Comparison of ENCODE assay signal across 9 cellular contexts in the genomic region with DNA sequence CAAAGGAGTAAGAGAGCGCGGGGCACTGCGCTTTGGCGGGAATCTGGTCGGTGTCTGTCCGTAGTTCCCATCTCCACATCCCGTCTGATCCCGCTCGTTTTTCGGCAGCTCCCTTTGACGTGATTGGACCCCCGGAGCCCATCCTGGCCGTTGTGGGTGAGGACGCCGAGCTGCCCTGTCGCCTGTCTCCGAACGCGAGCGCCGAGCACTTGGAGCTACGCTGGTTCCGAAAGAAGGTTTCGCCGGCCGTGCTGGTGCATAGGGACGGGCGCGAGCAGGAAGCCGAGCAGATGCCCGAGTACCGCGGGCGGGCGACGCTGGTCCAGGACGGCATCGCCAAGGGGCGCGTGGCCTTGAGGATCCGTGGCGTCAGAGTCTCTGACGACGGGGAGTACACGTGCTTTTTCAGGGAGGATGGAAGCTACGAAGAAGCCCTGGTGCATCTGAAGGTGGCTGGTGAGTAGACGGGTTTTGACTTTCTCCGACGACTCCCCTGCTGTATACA. TPM values are rescaled to one million over a fixed set of nuclear protein-coding genes. Genes with fewer than 3 reads are reported as not detected.
A peak's percentile ranks its signal among the peaks of the same experiment; 100 is the strongest.
DNase-seq lines count a peak whose midpoint lies in the region; ATAC-seq, FAIRE-seq and TF ChIP-seq lines count a peak whose summit lies in the region.
"Had no signal": no experiment of that assay in that cellular context is flagged by ENCODE, and none has a peak within 500 bp of the region (broad histone marks: within the 10 kb centered on the region; RNA-seq: fewer than 3 reads in every experiment).

No MANE protein-coding gene starts in this region.

- H3K9me3 Mint-ChIP-seq in CD4-positive, alpha-beta memory T cell: no peaks in the 10 kb centered on the region
- no peaks in the 10 kb centered on the region for H3K9me3 Mint-ChIP-seq in activated naive CD8-positive, alpha-beta T cell (ENCODE audit: low read depth)

- H3K4me3 Mint-ChIP-seq in CD4-positive, alpha-beta memory T cell: peak overlapping the region; percentile 76 to 88 (median 81)
- peak overlapping the region; percentile 75 for H3K4me3 Mint-ChIP-seq in activated naive CD8-positive, alpha-beta T cell

- peak; percentile 29 to 56 (median 34) for DNase-seq in CD4-positive, alpha-beta memory T cell
- peak; percentile 82 for DNase-seq in NCI-H748 (lab: John Stamatoyannopoulos, UW; ENCODE audit: unreplicated experiment)
- peak; percentile 39 for DNase-seq in small intestine
- DNase-seq in D721Med (ENCODE audit: insufficient read length, low spot score): no peak
- no peak for DNase-seq in NCI-H774 (lab: John Stamatoyannopoulos, UW)

- POLR2A ChIA-PET in CD4-positive, alpha-beta memory T cell (lab: Charles Lee; ENCODE audit: partially characterized antibody): interaction anchor here (0.8 to 4.5 kb wide), 11 partner anchors 9 to 68 kb away, joined by 3 to 27 read pairs (median 3); a partner anchor contains a TSS

- H3K9me3 ChIP-seq in CD4-positive, alpha-beta memory T cell (ENCODE audit: control insufficient read depth in 1 of 2, low read length in 2 of 2): no peaks in the 10 kb centered on the region
- no peaks in the 10 kb centered on the region for H3K9me3 ChIP-seq in iPS-15b (ENCODE audit: control insufficient read depth, insufficient read depth, low read length)
- no peaks in the 10 kb centered on the region for H3K9me3 ChIP-seq in small intestine (ENCODE audit: control insufficient read depth, low read depth)

- intact Hi-C loops in CD4-positive, alpha-beta memory T cell (cut with micrococcal nuclease): loop anchor here (1.0 kb wide), 1 partner anchor 27 kb away; no protein-coding TSS in a partner anchor

- no peak overlapping the region for H3K9ac ChIP-seq in iPS-15b (ENCODE audit: low read depth, low read length)

- peaks cover 13% of the 10 kb centered on the region for H3K27me3 ChIP-seq in CD4-positive, alpha-beta memory T cell (ENCODE audit: insufficient read depth, low read length)
- H3K27me3 ChIP-seq in iPS-15b (ENCODE audit: control insufficient read depth, insufficient read depth, low read length) (peaks cover 39% of the 10 kb centered on the region), small intestine (ENCODE audit: control insufficient read depth in 2 of 2, insufficient read depth in 2 of 2, low read length in 2 of 2) (no peaks in the 10 kb centered on the region)

- peak overlapping the region in 1 of 2 donors; percentile 9 for H3K4me3 ChIP-seq in CD4-positive, alpha-beta memory T cell (ENCODE audit: low read length in 2 of 2)
- H3K4me3 ChIP-seq in iPS-15b (ENCODE audit: low read depth, low read length) (peak overlapping the region; percentile 60), small intestine (ENCODE audit: low read depth in 1 of 2, low read length in 2 of 2) (peak overlapping the region in 1 of 2 donors; percentile 29)

- H3K27me3 Mint-ChIP-seq in CD4-positive, alpha-beta memory T cell: peaks cover 13% of the 10 kb centered on the region in 2 donors
- H3K27me3 Mint-ChIP-seq in activated naive CD8-positive, alpha-beta T cell: peaks cover 13% of the 10 kb centered on the region

- H3K4me1 Mint-ChIP-seq in CD4-positive, alpha-beta memory T cell: peaks cover 10 to 19% (median 13%) of the 10 kb centered on the region in 4 donors
- peaks cover 11% of the 10 kb centered on the region for H3K4me1 Mint-ChIP-seq in activated naive CD8-positive, alpha-beta T cell (ENCODE audit: low read depth)

- H3K36me3 Mint-ChIP-seq in CD4-positive, alpha-beta memory T cell: no peaks in the 10 kb centered on the region
- H3K36me3 Mint-ChIP-seq in activated naive CD8-positive, alpha-beta T cell: peaks cover 2% of the 10 kb centered on the region

- H3K4me1 ChIP-seq in CD4-positive, alpha-beta memory T cell (ENCODE audit: insufficient read depth, low read length): peaks cover 13% of the 10 kb centered on the region
- peaks cover 4% of the 10 kb centered on the region for H3K4me1 ChIP-seq in iPS-15b (ENCODE audit: control insufficient read depth, insufficient read depth, low read length)
- no peaks in the 10 kb centered on the region for H3K4me1 ChIP-seq in small intestine (ENCODE audit: control insufficient read depth in 2 of 2, insufficient read depth in 1 of 2, low read depth in 1 of 2, low read length in 1 of 2)

- WGBS in small intestine, 3 donors: 7 to 20% (median 10%) methylated on average over 49 of the region's 49 CpGs

- H3K27ac ChIP-seq in CD4-positive, alpha-beta memory T cell (ENCODE audit: low read depth, low read length): no peak overlapping the region
- no peak overlapping the region for H3K27ac ChIP-seq in small intestine (ENCODE audit: low read depth in 1 of 2, low read length in 1 of 2)
- H3K27ac ChIP-seq: epithelial cell of prostate had no signal

- CTCF ChIA-PET in CD4-positive, alpha-beta memory T cell (lab: Charles Lee; ENCODE audit: partially characterized antibody): interaction anchor here (1.0 kb wide), 1 partner anchor 27 kb away, joined by 3 read pairs; no protein-coding TSS in a partner anchor

- H3K27ac Mint-ChIP-seq in CD4-positive, alpha-beta memory T cell: peak overlapping the region in 5 of 7 donors; percentile 9 to 72 (median 41)
- no peak overlapping the region for H3K27ac Mint-ChIP-seq in activated naive CD8-positive, alpha-beta T cell

- no peak for ATAC-seq in HG03460 (IDR thresholded peaks at IDR 0.05; ENCODE audit: unreplicated experiment)

- no peaks in the 10 kb centered on the region for H3K36me3 ChIP-seq in CD4-positive, alpha-beta memory T cell (ENCODE audit: insufficient read depth, low read length)
- H3K36me3 ChIP-seq in iPS-15b (ENCODE audit: control insufficient read depth, insufficient read depth, low read length): no peaks in the 10 kb centered on the region
- no peaks in the 10 kb centered on the region for H3K36me3 ChIP-seq in small intestine (ENCODE audit: control insufficient read depth in 2 of 2, insufficient read depth in 2 of 2, low read length in 2 of 2)

- TF ChIP-seq CTCF in D721Med (IDR thresholded peaks at IDR 0.05; ENCODE audit: insufficient read depth, missing control alignments): no peak

- no peak for FAIRE-seq in small intestine (lab: Jason Lieb, UNC)
- FAIRE-seq in D721Med (lab: Jason Lieb, UNC): no peak

RNA-seq across cellular contexts. Expression of a gene that starts 1.4 kb away (rescaled TPM):
- total RNA-seq in CD4-positive, alpha-beta memory T cell: not detected
- polyA plus RNA-seq in CD4-positive, alpha-beta memory T cell: under 1 TPM in 1 of 2 donors, not detected in 1; 0.08 TPM
- under 1 TPM in 1 of 3 donors, not detected in 2; 0.48 TPM for polyA plus RNA-seq in small intestine

RNA-seq across cellular contexts. Expression of a gene that starts 36.6 kb away (rescaled TPM):
- 100 to 1,000 TPM; 102 to 105 TPM for total RNA-seq in CD4-positive, alpha-beta memory T cell
- 100 to 1,000 TPM; 154 to 305 TPM for polyA plus RNA-seq in CD4-positive, alpha-beta memory T cell
- 10 to 100 TPM; 47.0 to 62.7 (median 56.2) TPM for polyA plus RNA-seq in small intestine

RNA-seq across cellular contexts. Expression of a gene that starts 43.8 kb away (rescaled TPM):
- total RNA-seq in CD4-positive, alpha-beta memory T cell: 10 to 100 TPM; 57.0 to 62.8 TPM
- polyA plus RNA-seq in CD4-positive, alpha-beta memory T cell: 10 to 100 TPM; 10.9 to 15.9 TPM
- 10 to 100 TPM; 15.4 to 19.6 (median 17.2) TPM for polyA plus RNA-seq in small intestine

Comparison
In these comparisons a context has a peak if more than half of its experiments do, and no peak if none do; other contexts are left out.
1. DNase-seq: peak in CD4-positive, alpha-beta memory T cell (5 of 5), NCI-H748 (single experiment) and small intestine (single experiment); none in D721Med (single experiment) and NCI-H774 (single experiment).